17 cellular contexts compared by ENCODE assay signal in the genomic region with DNA sequence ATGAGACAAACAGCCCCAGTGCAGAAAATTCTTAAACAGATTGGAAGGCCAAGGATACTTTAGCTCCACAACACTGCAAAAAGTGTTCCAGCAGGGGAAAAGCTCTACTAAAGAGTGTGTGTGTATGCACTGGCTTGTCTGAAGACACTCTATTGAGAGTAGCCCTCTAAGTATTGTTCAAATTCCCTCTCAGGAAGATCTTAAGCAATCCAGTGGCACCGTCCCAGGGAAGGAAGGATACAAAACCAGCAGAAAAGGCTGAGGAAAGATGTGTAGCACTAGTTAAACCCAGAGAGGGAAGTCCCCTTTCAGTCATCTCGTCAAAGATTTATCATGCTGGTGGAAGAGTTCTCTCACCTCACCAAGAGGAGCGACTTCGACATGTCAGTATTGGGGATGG. TPM values are rescaled to one million over a fixed set of nuclear protein-coding genes. Genes with fewer than 3 reads are reported as not detected.
DNase-seq lines count a peak whose midpoint lies in the region; TF ChIP-seq lines count a peak whose summit lies in the region.
"Had no signal": no experiment of that assay in that cellular context is flagged by ENCODE, and none has a peak within 500 bp of the region (broad histone marks: within the 10 kb centered on the region; RNA-seq: fewer than 3 reads in every experiment).

No MANE protein-coding gene starts in this region.

- DNase-seq in fibroblast of the aortic adventitia (ENCODE audit: low read depth), result peak; percentile 4
- peak; percentile 23 for DNase-seq in testis
- DNase-seq in COR-L47 (lab: John Stamatoyannopoulos, UW), result no peak
- no peak for DNase-seq in retina
- no peak for DNase-seq in NCI-H524 treated with DMSO at 0.1 percent for 48 hours (lab: John Stamatoyannopoulos, UW)
- DNase-seq in HPDE6-E6E7 (ENCODE audit: extremely low spot score), result no peak
- DNase-seq: 8988T; C1 segment of cervical spinal cord; Caco-2; CD4-positive, CD25-positive, alpha-beta regulatory T cell; CD8-positive, alpha-beta memory T cell; GM23248 had no signal

- H3K36me3 Mint-ChIP-seq in brain, result no peaks in the 10 kb centered on the region
- H3K36me3 Mint-ChIP-seq: CD4-positive, CD25-positive, alpha-beta regulatory T cell had no signal

- no peaks in the 10 kb centered on the region for H4K20me1 ChIP-seq in BLaER1 treated with 17β-estradiol and CSF1 and Interleukin-3, amounts not matched to agents 10 nM and 100 nM

- peaks cover 0 to 15% (median 9%) of the 10 kb centered on the region in 10 experiments; a peak in 7 of 20 replicates for H3K4me1 ChIP-seq in BLaER1 treated with 17β-estradiol and CSF1 and Interleukin-3, amounts not matched to agents 10 nM and 100 nM
- H3K4me1 ChIP-seq in testis, result peaks cover 31% of the 10 kb centered on the region
- H3K4me1 ChIP-seq: Caco-2, HAP-1 had no signal

- peak overlapping the region in 4 of 5 experiments; percentile 14 to 82 (median 71) for H3K27ac Mint-ChIP-seq in brain
- H3K27ac Mint-ChIP-seq: CD4-positive, CD25-positive, alpha-beta regulatory T cell; CD8-positive, alpha-beta memory T cell had no signal

- peaks cover 12% of the 10 kb centered on the region for H3K4me1 Mint-ChIP-seq in brain
- H3K4me1 Mint-ChIP-seq: CD4-positive, CD25-positive, alpha-beta regulatory T cell; CD8-positive, alpha-beta memory T cell had no signal

- H3K4me2 ChIP-seq in BLaER1 treated with 17β-estradiol and CSF1 and Interleukin-3, amounts not matched to agents 10 nM and 100 nM, result peak overlapping the region in 8 of 11 experiments; percentile 3 to 61 (median 22); a peak in 9 of 22 replicates

- intact Hi-C loops in testis (cut with DNase I; ENCODE audit: low total_unique reads), result no loop called here

- H3K9ac ChIP-seq in BLaER1 treated with 17β-estradiol and CSF1 and Interleukin-3, amounts not matched to agents 10 nM and 100 nM, result no peak overlapping the region
- H3K9ac ChIP-seq: GM23248 had no signal

- no peaks in the 10 kb centered on the region for H3K27me3 ChIP-seq in BLaER1 treated with 17β-estradiol and CSF1 and Interleukin-3, amounts not matched to agents 10 nM and 100 nM
- no peaks in the 10 kb centered on the region for H3K27me3 ChIP-seq in testis

- no peak overlapping the region for H3K4me3 Mint-ChIP-seq in brain
- H3K4me3 Mint-ChIP-seq: CD4-positive, CD25-positive, alpha-beta regulatory T cell; CD8-positive, alpha-beta memory T cell had no signal

- no peaks in the 10 kb centered on the region for H3K36me3 ChIP-seq in BLaER1 treated with 17β-estradiol and CSF1 and Interleukin-3, amounts not matched to agents 10 nM and 100 nM
- H3K36me3 ChIP-seq in testis (ENCODE audit: low read depth, missing control alignments), result no peaks in the 10 kb centered on the region
- H3K36me3 ChIP-seq: HAP-1 had no signal

- H3K27me3 Mint-ChIP-seq in brain, result peaks cover 7% of the 10 kb centered on the region

- no peak overlapping the region for H3K4me3 ChIP-seq in BLaER1 treated with 17β-estradiol and CSF1 and Interleukin-3, amounts not matched to agents 10 nM and 100 nM
- H3K4me3 ChIP-seq in fibroblast of the aortic adventitia (ENCODE audit: low read depth, low read length) (no peak overlapping the region), testis (no peak overlapping the region)
- H3K4me3 ChIP-seq: GM23248, HAP-1 had no signal

- H3K9me3 ChIP-seq in BLaER1 treated with 17β-estradiol and CSF1 and Interleukin-3, amounts not matched to agents 10 nM and 100 nM (replicated peaks in 1 of 11), result peaks cover 0 to 16% (median 9%) of the 10 kb centered on the region in 11 experiments; a peak in 11 of 22 replicates
- no peaks in the 10 kb centered on the region for H3K9me3 ChIP-seq in testis
- H3K9me3 ChIP-seq: Caco-2, HAP-1 had no signal

- H3K9me3 Mint-ChIP-seq in brain, result peaks cover 0 to 29% (median 21%) of the 10 kb centered on the region in 5 experiments

- 82 to 87% methylated on average over 4 of the region's 4 CpGs for WGBS in testis, 2 donors

- TF ChIP-seq CTCF in brain (conservative IDR thresholded peaks at IDR 0.05) (no peak), fibroblast of the aortic adventitia (IDR thresholded peaks at IDR 0.05; ENCODE audit: insufficient read depth, low read length) (no peak), testis (IDR thresholded peaks at IDR 0.05) (no peak)

- no peak overlapping the region for H3K27ac ChIP-seq in BLaER1 treated with 17β-estradiol and CSF1 and Interleukin-3, amounts not matched to agents 10 nM and 100 nM
- peak overlapping the region; percentile 18 to 73 for H3K27ac ChIP-seq in testis
- H3K27ac ChIP-seq: GM23248 had no signal

- no peak for TF ChIP-seq POLR2A in testis (IDR thresholded peaks at IDR 0.05)

RNA-seq across cellular contexts. Expression of gene DHRS9, which starts 50.5 kb away (rescaled TPM):
- polyA plus RNA-seq in brain (ENCODE audit: insufficient read depth, low read depth, low replicate concordance), result 0.44 TPM
- 0.36 TPM in 1 of 2 replicates, not detected in the other for total RNA-seq in fibroblast of the aortic adventitia (ENCODE audit: low replicate concordance)
- total RNA-seq in testis, result 1 to 10 TPM; 2.3 to 2.4 TPM
- polyA plus RNA-seq in testis (ENCODE audit: insufficient read depth, low read depth, low replicate concordance), result 16.5 TPM
- total RNA-seq: A673; Caco-2; CD4-positive, CD25-positive, alpha-beta regulatory T cell; GM23248 had no signal
- polyA plus RNA-seq: AG04450; CD4-positive, CD25-positive, alpha-beta regulatory T cell; CD8-positive, alpha-beta memory T cell; GM23248 had no signal

Comparison
In these comparisons a context has a peak if more than half of its experiments do, and no peak if none do; other contexts are left out.
1. H3K27ac ChIP-seq: peak in testis (2 of 2); none in BLaER1 treated with 17β-estradiol and CSF1 and Interleukin-3, amounts not matched to agents 10 nM and 100 nM (0 of 11).
2. DNase-seq: peak in fibroblast of the aortic adventitia (single experiment) and testis (single experiment); none in COR-L47 (single experiment), retina (single experiment), NCI-H524 treated with DMSO at 0.1 percent for 48 hours (single experiment) and HPDE6-E6E7 (single experiment).